ENCODE assay signal across 11 cellular contexts in the genomic region with DNA sequence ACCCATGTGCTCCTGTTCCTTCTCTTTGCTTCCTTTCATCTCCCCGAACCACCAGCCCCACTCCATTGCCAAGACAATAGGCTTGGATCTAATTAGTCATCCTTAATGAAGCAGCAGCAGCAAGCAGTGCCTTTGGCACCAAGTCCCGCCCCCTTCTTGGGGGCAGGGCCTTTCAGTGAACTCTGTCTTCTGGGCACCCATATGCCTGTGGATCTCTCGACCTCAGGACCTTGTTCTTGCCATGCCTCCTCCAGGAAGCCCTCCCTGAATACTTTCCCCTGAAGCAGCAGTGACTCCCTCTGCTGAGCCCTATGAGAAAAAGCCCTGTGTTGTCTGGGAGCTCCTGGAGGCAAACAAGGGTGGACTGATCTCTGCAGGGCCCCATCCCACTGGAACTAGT.
"Had no signal": no experiment of that assay in that cellular context is flagged by ENCODE, and none has a peak within 500 bp of the region (broad histone marks: within the 10 kb centered on the region; RNA-seq: fewer than 3 reads in every experiment).

No MANE protein-coding gene starts in this region.

- ATAC-seq: activated CD4-positive, CD25-positive, alpha-beta regulatory T cell treated with anti-CD3 and anti-CD28 coated beads, Interleukin-2, amount 50 U/mL, for 24 hours; esophagus mucosa; stimulated activated naive CD8-positive, alpha-beta T cell treated with anti-CD3 and anti-CD28 coated beads, Interleukin-15, amount 100 ng/mL, for 72 hours had no signal

- FAIRE-seq: endometrium had no signal

- DNase-seq: activated CD4-positive, alpha-beta memory T cell treated with anti-CD3 and anti-CD28 coated beads, Interleukin-2, amount 10 ng/mL, durations not matched to agents 7 days and 5 days; activated gamma-delta T cell; activated T-cell treated with anti-CD3 and anti-CD28 coated beads, Interleukin-2, amount 50 U/mL, for 48 hours; dorsolateral prefrontal cortex; glutamatergic neuron; stimulated activated CD4-positive, alpha-beta T cell treated with anti-CD3 and anti-CD28 coated beads, Interleukin-4, amount 100 ng/mL, for 24 hours; stimulated activated naive CD8-positive, alpha-beta T cell treated with anti-CD3 and anti-CD28 coated beads, Interleukin-15, amount 100 ng/mL, for 72 hours; testis had no signal

- H3K4me3 ChIP-seq: dorsolateral prefrontal cortex, testis had no signal

- H3K9me3 ChIP-seq: testis had no signal

- H3K27ac ChIP-seq: testis had no signal
